1 cellular context compared by ENCODE assay signal in genomic region chr12:68119250-68119649, GRCh38.
TF ChIP-seq lines count a peak whose summit lies in the region.

No MANE protein-coding gene starts in this region.

TF ChIP-seq in HepG2, 621 proteins besides CTCF, POLR2A, EP300 and RAD21 (continued from another document):
- no peak for TF ChIP-seq STAT6 (CRISPR knock-in tag; IDR thresholded peaks at IDR 0.05; ENCODE audit: borderline replicate concordance)
- TF ChIP-seq MYNN (CRISPR knock-in tag; IDR thresholded peaks at IDR 0.05; ENCODE audit: low read depth): no peak
- TF ChIP-seq ETS1 (CRISPR knock-in tag; IDR thresholded peaks at IDR 0.05): no peak
- no peak for TF ChIP-seq ZNF446 (CRISPR knock-in tag; IDR thresholded peaks at IDR 0.05)
TF ChIP-seq in HepG2: peak in this region for 0.
